Comparison of ENCODE assay signal across 18 cellular contexts in the genomic region with DNA sequence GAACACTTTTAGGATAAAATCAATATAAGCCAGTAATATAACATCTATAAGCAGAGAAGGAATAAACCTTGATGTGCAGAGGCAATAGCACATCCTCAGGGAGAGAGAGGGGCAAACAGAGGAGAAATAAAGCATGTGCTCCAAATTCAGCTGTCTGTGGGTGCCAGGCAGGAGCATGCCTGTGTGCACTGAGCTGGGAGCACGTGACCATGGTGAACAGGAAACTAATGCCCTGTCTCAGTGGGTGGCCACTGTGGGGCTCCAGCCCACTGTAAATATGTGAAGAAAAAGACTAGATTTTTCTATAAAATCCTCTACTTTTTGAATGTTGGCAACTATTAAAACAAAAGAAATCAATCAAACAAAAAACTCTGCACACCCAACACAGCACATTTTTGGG. TPM values are rescaled to one million over a fixed set of nuclear protein-coding genes. Genes with fewer than 3 reads are reported as not detected.
DNase-seq lines count a peak whose midpoint lies in the region; ATAC-seq lines count a peak whose summit lies in the region.
"Had no signal": no experiment of that assay in that cellular context is flagged by ENCODE, and none has a peak within 500 bp of the region (broad histone marks: within the 10 kb centered on the region; RNA-seq: fewer than 3 reads in every experiment).

No MANE protein-coding gene starts in this region.

- H3K27me3 Mint-ChIP-seq in activated T-cell treated with anti-CD3 and anti-CD28 coated beads, Interleukin-2, amount 50 U/mL, for 4 hours (ENCODE audit: low read depth), result no peaks in the 10 kb centered on the region

- H3K36me3 ChIP-seq in KOPT-K1 (ENCODE audit: insufficient read depth, low read length), result peaks cover 4% of the 10 kb centered on the region; the same call in 1 of the 2 replicates
- H3K36me3 ChIP-seq: heart right ventricle, right atrium auricular region had no signal

- H3K4me1 Mint-ChIP-seq in activated T-cell treated with anti-CD3 and anti-CD28 coated beads, Interleukin-2, amount 50 U/mL, for 4 hours (ENCODE audit: low read depth), result peaks cover 89% of the 10 kb centered on the region
- H3K4me1 Mint-ChIP-seq: endodermal cell had no signal

- peaks cover 21% of the 10 kb centered on the region for H3K36me3 Mint-ChIP-seq in activated T-cell treated with anti-CD3 and anti-CD28 coated beads, Interleukin-2, amount 50 U/mL, for 4 hours (ENCODE audit: insufficient read depth)
- H3K36me3 Mint-ChIP-seq: IgD-negative memory B cell had no signal

- peaks cover 6% of the 10 kb centered on the region for H3K9me3 Mint-ChIP-seq in activated T-cell treated with anti-CD3 and anti-CD28 coated beads, Interleukin-2, amount 50 U/mL, for 4 hours
- H3K9me3 Mint-ChIP-seq: CD14-positive monocyte, endodermal cell, IgD-negative memory B cell had no signal

- H3K27ac ChIP-seq in KOPT-K1 (ENCODE audit: low read depth, low read length, poor library complexity, severe bottlenecking), result peak overlapping the region; percentile 38
- H3K27ac ChIP-seq: right atrium auricular region, VCaP had no signal

- ATAC-seq in activated T-cell treated with anti-CD3 and anti-CD28 coated beads, Interleukin-2, amount 50 U/mL, for 4 hours, result no peak
- ATAC-seq in GM18861 (IDR thresholded peaks at IDR 0.05; ENCODE audit: unreplicated experiment) (no peak), HG02798 (IDR thresholded peaks at IDR 0.05; ENCODE audit: poor library complexity, unreplicated experiment) (no peak), HG02588 (IDR thresholded peaks at IDR 0.05; ENCODE audit: unreplicated experiment) (no peak)
- ATAC-seq: heart right ventricle, Panc1 had no signal

- peak overlapping the region; percentile 65 for H3K4me3 Mint-ChIP-seq in activated T-cell treated with anti-CD3 and anti-CD28 coated beads, Interleukin-2, amount 50 U/mL, for 4 hours
- H3K4me3 Mint-ChIP-seq: CD14-positive monocyte, endodermal cell had no signal

- DNase-seq in CD1c-positive myeloid dendritic cell (ENCODE audit: extremely low spot score) (peak; percentile 36), left kidney (ENCODE audit: low read depth, low spot score) (peak; percentile 17)
- no peak for DNase-seq in activated T-cell treated with anti-CD3 and anti-CD28 coated beads, Interleukin-2, amount 50 U/mL, for 4 hours
- DNase-seq in effector CD4-positive, alpha-beta T cell, result no peak
- DNase-seq: endodermal cell, GOT3, heart right ventricle, midbrain, NCI-H2029 treated with DMSO at 0.1 percent for 48 hours had no signal

- H3K9me3 ChIP-seq in KOPT-K1 (ENCODE audit: insufficient read depth, low read length, poor library complexity, severe bottlenecking), result no peaks in the 10 kb centered on the region
- H3K9me3 ChIP-seq: heart right ventricle, right atrium auricular region had no signal

RNA-seq across cellular contexts. Expression of a gene that starts 55.3 kb away (rescaled TPM):
- total RNA-seq in activated T-cell treated with anti-CD3 and anti-CD28 coated beads, Interleukin-2, amount 50 U/mL, for 4 hours, result 10 to 100 TPM; 33.4 to 39.0 (median 37.9) TPM
- total RNA-seq: endodermal cell had no signal

Comparison
In these comparisons a context has a peak if more than half of its experiments do, and no peak if none do; other contexts are left out.
1. DNase-seq: peak in CD1c-positive myeloid dendritic cell (single experiment) and left kidney (single experiment); none in activated T-cell treated with anti-CD3 and anti-CD28 coated beads, Interleukin-2, amount 50 U/mL, for 4 hours (single experiment) and effector CD4-positive, alpha-beta T cell (single experiment).